24 cellular contexts compared by ENCODE assay signal in the genomic region with DNA sequence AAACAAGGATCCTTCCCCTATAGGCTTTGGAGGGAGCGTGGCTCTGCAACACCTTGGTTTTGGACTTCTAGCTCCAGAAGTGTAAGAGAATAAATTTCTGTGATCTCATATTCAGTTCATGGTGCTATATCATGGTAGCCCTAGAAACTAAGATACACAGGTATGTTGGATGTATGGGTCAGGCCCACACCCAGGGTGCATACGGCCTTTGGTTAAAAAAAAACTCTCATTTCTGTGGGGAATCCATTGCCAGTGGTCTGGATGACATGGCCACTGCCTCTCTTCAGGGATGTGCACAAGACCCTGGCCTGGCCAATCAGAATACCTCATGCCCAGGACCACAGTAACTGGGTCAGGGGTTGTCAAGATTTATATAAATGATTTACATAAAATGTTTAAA. TPM values are rescaled to one million over a fixed set of nuclear protein-coding genes. Genes with fewer than 3 reads are reported as not detected.
"Had no signal": no experiment of that assay in that cellular context is flagged by ENCODE, and none has a peak within 500 bp of the region (broad histone marks: within the 10 kb centered on the region; RNA-seq: fewer than 3 reads in every experiment).

No MANE protein-coding gene starts in this region.

- H3K36me3 ChIP-seq: colonic mucosa, esophagus squamous epithelium, gastrocnemius medialis, gastroesophageal sphincter, heart left ventricle, heart right ventricle had no signal

- H3K27ac Mint-ChIP-seq: dendritic cell treated with granulocyte-macrophage colony-stimulating factor and Interleukin-4, amounts not matched to agents 40 ng/mL and 50 ng/mL, for 4 days; effector memory CD8-positive, alpha-beta T cell; endodermal cell had no signal

- ATAC-seq: effector memory CD8-positive, alpha-beta T cell; esophagus mucosa; foreskin keratinocyte; gastrocnemius medialis; gastroesophageal sphincter; heart left ventricle; heart right ventricle had no signal

- H3K4me3 ChIP-seq: colonic mucosa, coronary artery, dorsolateral prefrontal cortex, esophagus squamous epithelium, gastrocnemius medialis, gastroesophageal sphincter, heart left ventricle, heart right ventricle had no signal

- H3K27ac ChIP-seq: colonic mucosa, coronary artery, dorsolateral prefrontal cortex, epithelial cell of prostate, esophagus squamous epithelium, foreskin keratinocyte, gastrocnemius medialis, heart left ventricle, heart right ventricle had no signal

- H3K9me3 ChIP-seq: colonic mucosa, esophagus squamous epithelium, gastrocnemius medialis, gastroesophageal sphincter, heart left ventricle, heart right ventricle had no signal

- H3K4me3 Mint-ChIP-seq: dendritic cell treated with granulocyte-macrophage colony-stimulating factor and Interleukin-4, amounts not matched to agents 40 ng/mL and 50 ng/mL, for 4 days; effector memory CD8-positive, alpha-beta T cell; endodermal cell had no signal

- H3K27me3 ChIP-seq: colonic mucosa, gastrocnemius medialis, gastroesophageal sphincter, heart left ventricle, heart right ventricle had no signal

- DNase-seq: colonic mucosa; cortex of kidney; dermis blood vessel endothelial cell; dorsolateral prefrontal cortex; effector CD4-positive, alpha-beta T cell; effector CD8-positive, alpha-beta T cell; effector memory CD4-positive, alpha-beta T cell; effector memory CD8-positive, alpha-beta T cell; endodermal cell; erythroblast; esophagus squamous epithelium; foreskin fibroblast; foreskin keratinocyte; foreskin melanocyte; gastrocnemius medialis; head of caudate nucleus; heart left ventricle; heart right ventricle had no signal

- H3K9me3 Mint-ChIP-seq: dendritic cell treated with granulocyte-macrophage colony-stimulating factor and Interleukin-4, amounts not matched to agents 40 ng/mL and 50 ng/mL, for 4 days; effector memory CD8-positive, alpha-beta T cell; endodermal cell had no signal

RNA-seq across cellular contexts. Expression of gene CD34, which starts 56.8 kb away (rescaled TPM):
- total RNA-seq: epithelial cell of proximal tubule had no signal
